ENCODE assay signal across 22 cellular contexts in genomic region chr20:34600892-34601653, GRCh38. TPM values are rescaled to one million over a fixed set of nuclear protein-coding genes. Genes with fewer than 3 reads are reported as not detected.
DNase-seq lines count a peak whose midpoint lies in the region; ATAC-seq and TF ChIP-seq lines count a peak whose summit lies in the region.
"Had no signal": no experiment of that assay in that cellular context is flagged by ENCODE, and none has a peak within 500 bp of the region (broad histone marks: within the 10 kb centered on the region; RNA-seq: fewer than 3 reads in every experiment).

No MANE protein-coding gene starts in this region.

- H3K9me2 ChIP-seq in MM.1S (replicated peaks; ENCODE audit: insufficient read depth, low read length): no peaks in the 10 kb centered on the region
- H3K9me2 ChIP-seq: SK-N-SH had no signal

- H3K36me3 ChIP-seq in MM.1S (replicated peaks; ENCODE audit: insufficient read depth, low read length): no peaks in the 10 kb centered on the region
- no peaks in the 10 kb centered on the region for H3K36me3 ChIP-seq in lower lobe of right lung
- H3K36me3 ChIP-seq in testis (ENCODE audit: low read depth, missing control alignments): no peaks in the 10 kb centered on the region

- WGBS in testis, 2 donors: 61 to 62% methylated on average over 9 of the region's 9 CpGs

- H2AFZ ChIP-seq in MM.1S (ENCODE audit: low read length): no peak overlapping the region

- no peak for ATAC-seq in lower lobe of right lung
- ATAC-seq: esophagus mucosa, Panc1 had no signal

- no peak overlapping the region for H3K9ac ChIP-seq in MM.1S (ENCODE audit: low read length)
- H3K9ac ChIP-seq: SK-N-SH had no signal

- H3K27me3 ChIP-seq in MM.1S (replicated peaks; ENCODE audit: insufficient read depth, low read length) (no peaks in the 10 kb centered on the region), lower lobe of right lung (ENCODE audit: low read depth) (no peaks in the 10 kb centered on the region), testis (no peaks in the 10 kb centered on the region)

- H3F3A ChIP-seq in MM.1S (ENCODE audit: insufficient read depth, low read length): peaks cover 10% of the 10 kb centered on the region

- H3K4me2 ChIP-seq in MM.1S (ENCODE audit: low read depth, low read length): peak overlapping the region; percentile 51; the same call in 1 of the 2 replicates
- H3K4me2 ChIP-seq: SK-N-SH had no signal

- H3K79me2 ChIP-seq in MM.1S (ENCODE audit: low read length): no peaks in the 10 kb centered on the region

- H3K4me3 ChIP-seq in MM.1S (ENCODE audit: low read length) (0 out of 2 replicates have a peak overlapping the region, but pooled peaks have one; percentile 1), coronary artery (no peak overlapping the region), lower lobe of right lung (no peak overlapping the region), testis (no peak overlapping the region)

- intact Hi-C loops in lower lobe of right lung (cut with DNase I) (no loop called here), testis (cut with DNase I; ENCODE audit: low total_unique reads) (no loop called here)

- TF ChIP-seq POLR2A in testis (IDR thresholded peaks at IDR 0.05): no peak

- no peaks in the 10 kb centered on the region for H4K20me1 ChIP-seq in MM.1S (ENCODE audit: insufficient read depth, low read length)

- TF ChIP-seq CTCF in MM.1S (IDR thresholded peaks at IDR 0.05; ENCODE audit: low read length): no peak
- no peak for TF ChIP-seq CTCF in coronary artery (IDR thresholded peaks at IDR 0.05)
- TF ChIP-seq CTCF in lower lobe of right lung (IDR thresholded peaks at IDR 0.05): no peak
- TF ChIP-seq CTCF in testis (IDR thresholded peaks at IDR 0.05): no peak

- peak overlapping the region; percentile 19; the same call in 1 of the 2 replicates for H3K27ac ChIP-seq in MM.1S (ENCODE audit: low read length)
- H3K27ac ChIP-seq in coronary artery: peak overlapping the region; percentile 63 to 87
- H3K27ac ChIP-seq in lower lobe of right lung: peak overlapping the region; percentile 25
- H3K27ac ChIP-seq in testis: peak overlapping the region; percentile 55 to 57

- DNase-seq in MM.1S: peak; percentile 72
- no peak for DNase-seq in coronary artery (ENCODE audit: low spot score)
- DNase-seq in lower lobe of right lung: no peak
- peak; percentile 43 for DNase-seq in testis
- DNase-seq in glomerular visceral epithelial cell (ENCODE audit: extremely low spot score): no peak
- no peak for DNase-seq in NCI-H187 (lab: John Stamatoyannopoulos, UW)
- DNase-seq in OCI-M2 (lab: John Stamatoyannopoulos, UW; ENCODE audit: unreplicated experiment): no peak
- no peak for DNase-seq in activated CD4-positive, alpha-beta T cell treated with anti-CD3 and anti-CD28 coated beads for 48 hours
- DNase-seq: activated naive CD4-positive, alpha-beta T cell; activated T-cell treated with anti-CD3 and anti-CD28 coated beads, Interleukin-2, amount 50 U/mL, for 24 hours; CD4-positive, alpha-beta T cell; DMS 273 treated with DMSO at 0.1 percent for 48 hours; immature natural killer cell; NCI-H1930; NCI-H226; NCI-H82; nucleus accumbens; retina; SK-N-SH; substantia nigra had no signal

- peaks cover 30% of the 10 kb centered on the region for H3K4me1 ChIP-seq in MM.1S (ENCODE audit: low read length)
- H3K4me1 ChIP-seq in lower lobe of right lung: no peaks in the 10 kb centered on the region
- peaks cover 6% of the 10 kb centered on the region for H3K4me1 ChIP-seq in testis

- H3K9me3 ChIP-seq in MM.1S (replicated peaks; ENCODE audit: insufficient read depth, low read length): no peaks in the 10 kb centered on the region
- H3K9me3 ChIP-seq in lower lobe of right lung: no peaks in the 10 kb centered on the region
- H3K9me3 ChIP-seq in testis: no peaks in the 10 kb centered on the region
- H3K9me3 ChIP-seq: SK-N-SH had no signal

RNA-seq across cellular contexts. Expression of gene MAP1LC3A, which starts 42.6 kb away (rescaled TPM):
- total RNA-seq in lower lobe of right lung (51.6 TPM), testis (100 to 1,000 TPM in 1 of 2 donors, 10 to 100 TPM in 1; 100.0 to 104 TPM)
- polyA plus RNA-seq in testis (ENCODE audit: insufficient read depth, low read depth, low replicate concordance): 62.9 TPM

Comparison
In these comparisons a context has a peak if more than half of its experiments do, and no peak if none do; other contexts are left out.
1. DNase-seq: peak in MM.1S (single experiment) and testis (single experiment); none in coronary artery (single experiment), lower lobe of right lung (single experiment), glomerular visceral epithelial cell (single experiment), NCI-H187 (0 of 2), OCI-M2 (single experiment) and activated CD4-positive, alpha-beta T cell treated with anti-CD3 and anti-CD28 coated beads for 48 hours (single experiment).
2. H3K27ac ChIP-seq: peak in every context shown above with its lines; median percentile 75 in coronary artery; 56 in testis; 25 in lower lobe of right lung; 19 in MM.1S.